ENCODE assay signal across 28 cellular contexts in the genomic region with DNA sequence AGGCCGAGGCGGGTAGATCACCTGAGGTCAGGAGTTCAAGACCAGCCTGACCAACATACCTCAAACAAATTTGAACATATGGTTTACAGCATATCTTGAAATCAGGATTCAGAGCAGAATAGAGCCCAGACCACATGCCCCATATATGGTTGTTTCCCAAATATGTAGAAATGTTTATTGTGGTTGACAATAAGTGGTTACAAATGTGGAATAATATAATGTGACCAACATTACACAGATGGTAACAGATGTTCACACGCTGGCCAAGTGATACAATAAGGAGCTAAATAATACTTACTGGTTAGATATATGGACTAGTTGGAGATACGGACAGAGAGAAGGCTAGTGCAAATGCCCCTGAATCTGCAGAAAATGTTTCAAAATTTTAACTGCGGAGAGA.
"Had no signal": no experiment of that assay in that cellular context is flagged by ENCODE, and none has a peak within 500 bp of the region (broad histone marks: within the 10 kb centered on the region; RNA-seq: fewer than 3 reads in every experiment).

No MANE protein-coding gene starts in this region.

- H3K4me1 Mint-ChIP-seq: immature natural killer cell; mesothelial cell of epicardium; naive thymus-derived CD4-positive, alpha-beta T cell; stimulated activated naive B cell treated with anti-CD40 and anti-IgM and Interleukin-4, amounts not matched to agents 10 μg/mL and 1 μg/mL and 100 μg/mL, for 72 hours had no signal

- H3K36me3 ChIP-seq: left lung, pancreas, prostate gland, thyroid gland, transverse colon, vagina had no signal

- H3K9me3 Mint-ChIP-seq: immature natural killer cell; mesothelial cell of epicardium; naive thymus-derived CD4-positive, alpha-beta T cell; natural killer cell treated with Interleukin-12 subunit alpha and Interleukin-12 subunit beta and Interleukin-15 and Interleukin-18, amount 100 ng/mL, for 72 hours; stimulated activated naive B cell treated with anti-CD40 and anti-IgM and Interleukin-4, amounts not matched to agents 10 μg/mL and 1 μg/mL and 100 μg/mL, for 72 hours had no signal

- H3K27me3 Mint-ChIP-seq: naive thymus-derived CD4-positive, alpha-beta T cell; natural killer cell treated with Interleukin-12 subunit alpha and Interleukin-12 subunit beta and Interleukin-15 and Interleukin-18, amount 100 ng/mL, for 72 hours; stimulated activated naive B cell treated with anti-CD40 and anti-IgM and Interleukin-4, amounts not matched to agents 10 μg/mL and 1 μg/mL and 100 μg/mL, for 72 hours had no signal

- H3K27ac ChIP-seq: left lung, lower lobe of right lung, pancreas, prostate gland, skin epidermis, stomach, testis, thyroid gland, transverse colon, upper lobe of left lung, vagina had no signal

- ATAC-seq: left colon; left lung; lower lobe of right lung; naive thymus-derived CD4-positive, alpha-beta T cell; natural killer cell treated with Interleukin-12 subunit alpha and Interleukin-12 subunit beta and Interleukin-15 and Interleukin-18, amount 100 ng/mL, for 72 hours; pancreas; right cardiac atrium; sciatic nerve; stimulated activated naive B cell treated with anti-CD40 and anti-IgM and Interleukin-4, amounts not matched to agents 10 μg/mL and 1 μg/mL and 100 μg/mL, for 72 hours; stimulated activated naive CD8-positive, alpha-beta T cell treated with anti-CD3 and anti-CD28 coated beads, Interleukin-15, Interleukin-2, amounts not matched to agents 100 U/mL and 50 U/mL, for 24 hours had no signal

- H3K27ac Mint-ChIP-seq: immature natural killer cell; mesothelial cell of epicardium; natural killer cell treated with Interleukin-12 subunit alpha and Interleukin-12 subunit beta and Interleukin-15 and Interleukin-18, amount 100 ng/mL, for 72 hours; stimulated activated naive B cell treated with anti-CD40 and anti-IgM and Interleukin-4, amounts not matched to agents 10 μg/mL and 1 μg/mL and 100 μg/mL, for 72 hours had no signal

- H3K9me3 ChIP-seq: left lung, lower lobe of right lung, pancreas, prostate gland, stomach, testis, thyroid gland, transverse colon, upper lobe of left lung, vagina had no signal

- H3K36me3 Mint-ChIP-seq: mesothelial cell of epicardium; natural killer cell treated with Interleukin-12 subunit alpha and Interleukin-12 subunit beta and Interleukin-15 and Interleukin-18, amount 100 ng/mL, for 72 hours; stimulated activated naive B cell treated with anti-CD40 and anti-IgM and Interleukin-4, amounts not matched to agents 10 μg/mL and 1 μg/mL and 100 μg/mL, for 72 hours had no signal

- H3K4me3 ChIP-seq: left lung, lower lobe of right lung, pancreas, prostate gland, skin epidermis, stomach, testis, thyroid gland, transverse colon, upper lobe of left lung, vagina had no signal

- H3K27me3 ChIP-seq: left lung, pancreas, stomach, testis, thyroid gland, transverse colon, upper lobe of left lung, vagina had no signal

- H3K4me3 Mint-ChIP-seq: immature natural killer cell; mesothelial cell of epicardium; naive thymus-derived CD4-positive, alpha-beta T cell; natural killer cell treated with Interleukin-12 subunit alpha and Interleukin-12 subunit beta and Interleukin-15 and Interleukin-18, amount 100 ng/mL, for 72 hours; stimulated activated naive B cell treated with anti-CD40 and anti-IgM and Interleukin-4, amounts not matched to agents 10 μg/mL and 1 μg/mL and 100 μg/mL, for 72 hours had no signal

- H3K4me1 ChIP-seq: left lung, lower lobe of right lung, pancreas, prostate gland, stomach, testis, thyroid gland, upper lobe of left lung, vagina had no signal

- DNase-seq: immature natural killer cell; kidney; left colon; left lung; lower lobe of right lung; mesendoderm; naive thymus-derived CD4-positive, alpha-beta T cell; pancreas; posterior cingulate gyrus; retina; right cardiac atrium; stimulated activated CD4-positive, alpha-beta T cell treated with anti-CD3 and anti-CD28 coated beads, Interleukin-12 subunit alpha, Interleukin-12 subunit beta, amount 100 ng/mL, for 4 hours; stimulated activated CD4-positive, alpha-beta T cell treated with anti-CD3 and anti-CD28 coated beads, Interleukin-15, amount 100 ng/mL, for 24 hours; stimulated activated CD4-positive, alpha-beta T cell treated with anti-CD3 and anti-CD28 coated beads, Interleukin-2, amount 100 ng/mL, for 24 hours; stimulated activated CD4-positive, alpha-beta T cell treated with anti-CD3 and anti-CD28 coated beads, Interleukin-4, amount 100 ng/mL, for 1 hour; stimulated activated naive B cell treated with anti-CD40 and anti-IgM and Interleukin-4, amounts not matched to agents 10 μg/mL and 1 μg/mL and 100 μg/mL, for 72 hours; stimulated activated naive CD8-positive, alpha-beta T cell treated with anti-CD3 and anti-CD28 coated beads, Interleukin-15, Interleukin-2, amounts not matched to agents 100 U/mL and 50 U/mL, for 24 hours; stomach; testis; thyroid gland; transverse colon; upper lobe of left lung had no signal
